In genomic region chr5:95899848-95900247, GRCh38 we compare ENCODE assay signal across 20 cellular contexts.
DNase-seq lines count a peak whose midpoint lies in the region; ATAC-seq, FAIRE-seq and TF ChIP-seq lines count a peak whose summit lies in the region.
"Had no signal": no experiment of that assay in that cellular context is flagged by ENCODE, and none has a peak within 500 bp of the region (broad histone marks: within the 10 kb centered on the region; RNA-seq: fewer than 3 reads in every experiment).

No MANE protein-coding gene starts in this region.

- POLR2A ChIA-PET in HEK293 (lab: Yijun Ruan, JAX) (no interaction called here), HepG2 (lab: Yijun Ruan, JAX) (no interaction called here), PC-9 (lab: Charles Lee; ENCODE audit: unreplicated experiment) (no interaction called here)

- H3K4me3 ChIP-seq in HEK293 (ENCODE audit: low read depth, low read length), result no peak overlapping the region
- no peak overlapping the region for H3K4me3 ChIP-seq in HepG2 (replicated peaks in 1 of 3; ENCODE audit: insufficient read depth in 1 of 3, low read depth in 2 of 3, low read length in 3 of 3)
- no peak overlapping the region for H3K4me3 ChIP-seq in PC-9

- FAIRE-seq in HepG2 (lab: Jason Lieb, UNC), result no peak
- FAIRE-seq: colon, small intestine had no signal

- H3K4me1 ChIP-seq in HEK293 (ENCODE audit: control insufficient read depth, insufficient read depth, low read length), result peaks cover 12% of the 10 kb centered on the region
- peaks cover 48% of the 10 kb centered on the region for H3K4me1 ChIP-seq in HepG2 (ENCODE audit: insufficient read depth, low read length)
- H3K4me1 ChIP-seq in PC-9 (replicated peaks; ENCODE audit: insufficient read depth), result no peaks in the 10 kb centered on the region

- H3K79me2 ChIP-seq in HepG2 (ENCODE audit: insufficient read depth, low read length), result peaks cover 30% of the 10 kb centered on the region
- H3K79me2 ChIP-seq in PC-9 (ENCODE audit: low read depth), result no peaks in the 10 kb centered on the region

- H3K9me3 ChIP-seq in HEK293 (ENCODE audit: control insufficient read depth, insufficient read depth, low read depth, low read length) (no peaks in the 10 kb centered on the region), HepG2 (ENCODE audit: low read length) (no peaks in the 10 kb centered on the region), PC-9 (ENCODE audit: insufficient read depth, low read depth) (no peaks in the 10 kb centered on the region)

- peaks cover 18 to 48% of the 10 kb centered on the region in 2 experiments for H3K36me3 ChIP-seq in HEK293 (ENCODE audit: control insufficient read depth in 2 of 2, insufficient read depth in 1 of 2, low read length in 2 of 2)
- H3K36me3 ChIP-seq in HepG2 (replicated peaks in 1 of 2; ENCODE audit: control insufficient read depth in 1 of 2, insufficient read depth in 2 of 2, low read length in 2 of 2), result peaks cover 18 to 78% of the 10 kb centered on the region in 2 experiments
- peaks cover 15% of the 10 kb centered on the region for H3K36me3 ChIP-seq in PC-9 (ENCODE audit: low read depth)

- H4K20me1 ChIP-seq in HepG2 (ENCODE audit: insufficient read depth, low read length) (no peaks in the 10 kb centered on the region), PC-9 (ENCODE audit: insufficient read depth) (no peaks in the 10 kb centered on the region)

- no peak for TF ChIP-seq POLR2A in HepG2 (IDR thresholded peaks at IDR 0.05; ENCODE audit: insufficient read depth in 1 of 2, low read depth in 2 of 2, low read length in 2 of 2)

- no peaks in the 10 kb centered on the region; a peak in 1 of 5 replicates for H3K27me3 ChIP-seq in HepG2 (ENCODE audit: control insufficient read depth in 1 of 2, insufficient read depth in 2 of 2, low read length in 2 of 2)
- H3K27me3 ChIP-seq in PC-9 (ENCODE audit: insufficient read depth, low read depth), result no peaks in the 10 kb centered on the region

- TF ChIP-seq RAD21 in HepG2 (CRISPR knock-in tag; IDR thresholded peaks at IDR 0.05), result no peak

- BruUV-seq in HepG2 (replicated peaks; lab: Mats Ljungman, UMichigan) (no TSS peak), PC-9 (replicated peaks; lab: Mats Ljungman, UMichigan) (no TSS peak)

- TF ChIP-seq CTCF in 22Rv1 (IDR thresholded peaks at IDR 0.05) (no peak), HEK293 (tag by site-specific recombination; IDR thresholded peaks at IDR 0.05) (no peak), HepG2 (CRISPR knock-in tag; IDR thresholded peaks at IDR 0.05) (no peak), PC-9 (conservative IDR thresholded peaks at IDR 0.05) (no peak)

- intact Hi-C loops in HepG2 (cut with micrococcal nuclease; ENCODE audit: unreplicated experiment), result loop anchor here (10.0 kb wide), 1 partner anchor 435 kb away; no protein-coding TSS in a partner anchor
- intact Hi-C loops in PC-9 (cut with micrococcal nuclease; ENCODE audit: unreplicated experiment), result no loop called here

- H3K4me2 ChIP-seq in HepG2 (ENCODE audit: low read depth, low read length) (no peak overlapping the region), PC-9 (no peak overlapping the region)

- DNase-seq in HepG2 (ENCODE audit: low spot score) (no peak), PC-9 (no peak), DMS53 treated with DMSO at 0.1 percent for 48 hours (lab: John Stamatoyannopoulos, UW; ENCODE audit: unreplicated experiment) (no peak), C1 segment of cervical spinal cord (lab: John Stamatoyannopoulos, UW) (no peak)
- DNase-seq: activated CD8-positive, alpha-beta T cell treated with anti-CD3 and anti-CD28 coated beads for 36 hours; activated effector memory CD4-positive, alpha-beta T cell treated with anti-CD3 and anti-CD28 coated beads, Interleukin-2, amount 50 U/mL, for 16 hours; activated naive CD8-positive, alpha-beta T cell treated with anti-CD3 and anti-CD28 coated beads, Interleukin-2, amount 10 ng/mL, durations not matched to agents 7 days and 5 days; effector memory CD8-positive, alpha-beta T cell; mammary epithelial cell; NCI-H1417; NCI-H2081 treated with DMSO at 0.1 percent for 48 hours; SHP77 treated with DMSO at 0.1 percent for 48 hours; small intestine; T-cell had no signal

- ATAC-seq in HepG2 (no peak), HG02571 (IDR thresholded peaks at IDR 0.05; ENCODE audit: unreplicated experiment) (no peak)
- ATAC-seq: activated CD4-positive, CD25-positive, alpha-beta regulatory T cell treated with anti-CD3 and anti-CD28 coated beads, Interleukin-2, amount 50 U/mL, for 24 hours; activated CD8-positive, alpha-beta T cell treated with anti-CD3 and anti-CD28 coated beads for 36 hours; effector memory CD8-positive, alpha-beta T cell; T-cell had no signal

- no peak overlapping the region for H2AFZ ChIP-seq in HepG2 (ENCODE audit: low read length)
- no peak overlapping the region for H2AFZ ChIP-seq in PC-9

- no peak overlapping the region for H3K9ac ChIP-seq in HepG2 (ENCODE audit: insufficient read depth, low read depth, low read length)

- H3K27ac ChIP-seq in 22Rv1, result peak overlapping the region; percentile 35
- H3K27ac ChIP-seq in HEK293 (ENCODE audit: extremely low read depth, low read depth, low read length), result 0 out of 2 replicates have a peak overlapping the region, but pooled peaks have one; percentile 22
- H3K27ac ChIP-seq in cingulate gyrus (ENCODE audit: low read depth, low read length), result peak overlapping the region; percentile 75
- no peak overlapping the region for H3K27ac ChIP-seq in HepG2 (ENCODE audit: extremely low read length, insufficient read depth, low read length)
- H3K27ac ChIP-seq in PC-9, result no peak overlapping the region

- CTCF ChIA-PET in HEK293 (lab: Yijun Ruan, JAX) (interaction anchor here (0.6 kb wide), 1 partner anchor 788 kb away, joined by 3 read pairs; no protein-coding TSS in a partner anchor), HepG2 (lab: Yijun Ruan, JAX; ENCODE audit: low intra/inter-chr PET ratio, low total read pairs) (interaction anchor here (0.6 kb wide), 1 partner anchor 17 kb away, joined by 3 read pairs; no protein-coding TSS in a partner anchor), PC-9 (lab: Charles Lee) (no interaction called here)

- no peaks in the 10 kb centered on the region for H3F3A ChIP-seq in PC-9 (ENCODE audit: insufficient read depth, low read depth)

- WGBS in HepG2 (ENCODE audit: low lambda C conversion rate), result 98% methylated on average over 3 of the region's 3 CpGs

- TF ChIP-seq EP300 in HepG2 (IDR thresholded peaks at IDR 0.05; ENCODE audit: low read depth in 2 of 2, low read length in 2 of 2), result no peak
- no peak for TF ChIP-seq EP300 in HepG2 (CRISPR knock-in tag; IDR thresholded peaks at IDR 0.05; ENCODE audit: borderline replicate concordance)

- no peaks in the 10 kb centered on the region for H3K9me2 ChIP-seq in PC-9 (ENCODE audit: insufficient read depth)

- in situ Hi-C loops in HepG2 (cut with HindIII; ENCODE audit: extremely low pct_ligation_motif_present, low pct_unique_long_range_greater_than_20kb), result no loop called here

TF ChIP-seq in HEK293, 187 proteins besides CTCF, POLR2A, EP300 and RAD21 (continues in another document):
- no peak for TF ChIP-seq ZNF248 (tag by site-specific recombination; IDR thresholded peaks at IDR 0.05)
- TF ChIP-seq PRDM1 (tag by site-specific recombination; IDR thresholded peaks at IDR 0.05), result no peak
- TF ChIP-seq ZNF398 (tag by site-specific recombination; IDR thresholded peaks at IDR 0.05), result no peak
- no peak for TF ChIP-seq ZNF560 (tag by site-specific recombination; IDR thresholded peaks at IDR 0.05; ENCODE audit: borderline replicate concordance)
- no peak for TF ChIP-seq IKZF3 (tag by site-specific recombination; IDR thresholded peaks at IDR 0.05)
- TF ChIP-seq ZNF157 (tag by site-specific recombination; IDR thresholded peaks at IDR 0.05), result no peak
- no peak for TF ChIP-seq ZNF16 (tag by site-specific recombination; IDR thresholded peaks at IDR 0.05; ENCODE audit: low read depth)
- TF ChIP-seq ZNF530 (tag by site-specific recombination; IDR thresholded peaks at IDR 0.05; ENCODE audit: low read depth), result no peak

TF ChIP-seq in HepG2, 621 proteins besides CTCF, POLR2A, EP300 and RAD21:
- TF ChIP-seq ZNF619 (CRISPR knock-in tag; IDR thresholded peaks at IDR 0.05) (no peak), POLR2AphosphoS5 (IDR thresholded peaks at IDR 0.05; ENCODE audit: low read depth, low read length) (no peak; the same call in 1 of the 2 replicates), RBM22 (optimal IDR thresholded peaks at IDR 0.05; ENCODE audit: low read length) (peak; percentile 93), PBX2 (CRISPR knock-in tag; IDR thresholded peaks at IDR 0.05) (no peak)

Comparison
In these comparisons a context has a peak if more than half of its experiments do, and no peak if none do; other contexts are left out.
1. H3K27ac ChIP-seq: peak in 22Rv1 (single experiment), HEK293 (single experiment) and cingulate gyrus (single experiment); none in HepG2 (single experiment) and PC-9 (single experiment).